In the genomic region with DNA sequence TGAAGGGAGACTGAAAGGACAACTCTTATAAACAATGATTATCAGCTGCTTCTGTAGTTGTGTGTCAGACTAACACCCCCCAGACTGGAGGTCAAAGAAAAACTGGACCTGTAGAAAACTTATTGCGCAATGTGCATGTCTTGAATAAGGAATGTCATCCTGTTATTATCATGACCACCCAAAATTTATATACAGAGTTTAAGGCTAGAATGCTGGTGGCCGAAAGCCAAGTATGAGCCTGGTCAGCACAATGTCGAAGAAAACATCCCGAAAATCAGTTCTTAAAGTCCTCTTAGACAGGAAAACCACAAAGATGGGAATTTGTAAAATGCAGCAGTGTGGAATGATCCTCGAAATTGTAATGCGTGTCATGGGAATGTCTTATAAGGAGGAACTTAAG, we compare ENCODE assay signal across 11 cellular contexts. TPM values are rescaled to one million over a fixed set of nuclear protein-coding genes. Genes with fewer than 3 reads are reported as not detected.
A peak's percentile ranks its signal among the peaks of the same experiment; 100 is the strongest.
DNase-seq lines count a peak whose midpoint lies in the region; ATAC-seq and TF ChIP-seq lines count a peak whose summit lies in the region.
"Had no signal": no experiment of that assay in that cellular context is flagged by ENCODE, and none has a peak within 500 bp of the region (broad histone marks: within the 10 kb centered on the region; RNA-seq: fewer than 3 reads in every experiment).

No MANE protein-coding gene starts in this region.

- POLR2A ChIA-PET in HCT116 (lab: Charles Lee) = no interaction called here

- no peaks in the 10 kb centered on the region for H3K27me3 Mint-ChIP-seq in stimulated activated naive B cell treated with anti-CD40 and anti-IgM and Interleukin-4, amounts not matched to agents 10 μg/mL and 1 μg/mL and 100 μg/mL, for 72 hours
- no peaks in the 10 kb centered on the region for H3K27me3 Mint-ChIP-seq in activated CD8-positive, alpha-beta memory T cell treated with anti-CD3 and anti-CD28 coated beads, Interleukin-2, amount 10 ng/mL, durations not matched to agents 7 days and 5 days

- no peaks in the 10 kb centered on the region for H4K20me1 ChIP-seq in HCT116 (ENCODE audit: insufficient read depth)

- H3K79me2 ChIP-seq in HCT116 (ENCODE audit: insufficient read depth, low read length) = no peaks in the 10 kb centered on the region

- no peak overlapping the region for H3K27ac ChIP-seq in HCT116 (ENCODE audit: low read depth, low read length)
- H3K27ac ChIP-seq: epithelial cell of prostate, suprapubic skin had no signal

- TF ChIP-seq RAD21 in HCT116 (IDR thresholded peaks at IDR 0.05; ENCODE audit: low read depth) = no peak

- peaks cover 76 to 87% of the 10 kb centered on the region in 2 donors for H3K36me3 Mint-ChIP-seq in stimulated activated naive B cell treated with anti-CD40 and anti-IgM and Interleukin-4, amounts not matched to agents 10 μg/mL and 1 μg/mL and 100 μg/mL, for 72 hours
- peaks cover 54% of the 10 kb centered on the region for H3K36me3 Mint-ChIP-seq in activated CD8-positive, alpha-beta memory T cell treated with anti-CD3 and anti-CD28 coated beads, Interleukin-2, amount 10 ng/mL, durations not matched to agents 7 days and 5 days

- H3K36me3 ChIP-seq in HCT116 (ENCODE audit: control insufficient read depth in 1 of 2, insufficient read depth in 2 of 2, low read length in 2 of 2) = no peaks in the 10 kb centered on the region
- H3K36me3 ChIP-seq: suprapubic skin had no signal

- no peak for TF ChIP-seq CTCF in HCT116 (IDR thresholded peaks at IDR 0.05 in 2 of 3, conservative IDR thresholded peaks at IDR 0.05 in 1 of 3; ENCODE audit: borderline replicate concordance in 1 of 3, insufficient read depth in 1 of 3, low read depth in 2 of 3, low read length in 2 of 3)
- no peak for TF ChIP-seq CTCF in astrocyte of the cerebellum (IDR thresholded peaks at IDR 0.05; ENCODE audit: low read depth, low read length, missing control alignments)

- H3K27ac Mint-ChIP-seq in stimulated activated naive B cell treated with anti-CD40 and anti-IgM and Interleukin-4, amounts not matched to agents 10 μg/mL and 1 μg/mL and 100 μg/mL, for 72 hours = peak overlapping the region; percentile 93
- no peak overlapping the region for H3K27ac Mint-ChIP-seq in activated CD8-positive, alpha-beta memory T cell treated with anti-CD3 and anti-CD28 coated beads, Interleukin-2, amount 10 ng/mL, durations not matched to agents 7 days and 5 days

- DNase-seq in HCT116 (ENCODE audit: low read depth, low spot score) (no peak), astrocyte of the cerebellum (ENCODE audit: low read depth) (peak; percentile 97), kidney glomerular epithelial cell (lab: John Stamatoyannopoulos, UW) (peak; percentile 92), NCI-H128 (lab: John Stamatoyannopoulos, UW; ENCODE audit: unreplicated experiment) (no peak), ecto neural progenitor cell (ENCODE audit: low spot score) (no peak), NCI-H2107 (lab: John Stamatoyannopoulos, UW) (no peak)
- no peak for DNase-seq in stimulated activated naive B cell treated with anti-CD40 and anti-IgM and Interleukin-4, amounts not matched to agents 10 μg/mL and 1 μg/mL and 100 μg/mL, for 72 hours
- DNase-seq in activated CD8-positive, alpha-beta memory T cell treated with anti-CD3 and anti-CD28 coated beads, Interleukin-2, amount 10 ng/mL, durations not matched to agents 7 days and 5 days = no peak

- H3K4me2 ChIP-seq in HCT116 (ENCODE audit: low read length) = no peak overlapping the region

- H3K4me1 Mint-ChIP-seq in stimulated activated naive B cell treated with anti-CD40 and anti-IgM and Interleukin-4, amounts not matched to agents 10 μg/mL and 1 μg/mL and 100 μg/mL, for 72 hours = peaks cover 50 to 85% of the 10 kb centered on the region in 2 donors
- H3K4me1 Mint-ChIP-seq in activated CD8-positive, alpha-beta memory T cell treated with anti-CD3 and anti-CD28 coated beads, Interleukin-2, amount 10 ng/mL, durations not matched to agents 7 days and 5 days = peaks cover 55% of the 10 kb centered on the region

- intact Hi-C loops in HCT116 (cut with micrococcal nuclease) = no loop called here

- H3K4me3 Mint-ChIP-seq in stimulated activated naive B cell treated with anti-CD40 and anti-IgM and Interleukin-4, amounts not matched to agents 10 μg/mL and 1 μg/mL and 100 μg/mL, for 72 hours = no peak overlapping the region
- H3K4me3 Mint-ChIP-seq in activated CD8-positive, alpha-beta memory T cell treated with anti-CD3 and anti-CD28 coated beads, Interleukin-2, amount 10 ng/mL, durations not matched to agents 7 days and 5 days = no peak overlapping the region

- H3K9me3 ChIP-seq in HCT116 (ENCODE audit: control insufficient read depth in 1 of 2, insufficient read depth in 1 of 2, low read depth in 1 of 2, low read length in 2 of 2) = no peaks in the 10 kb centered on the region
- H3K9me3 ChIP-seq: Peyer's patch, suprapubic skin had no signal

- no peak overlapping the region for H2AFZ ChIP-seq in HCT116 (ENCODE audit: low read depth, low read length, poor library complexity, severe bottlenecking)

- in situ Hi-C loops in astrocyte of the cerebellum (cut with HindIII; ENCODE audit: low sequenced_read_pairs) = loop anchor here (5.0 kb wide), 1 partner anchor 42 kb away; no protein-coding TSS in a partner anchor

- no TSS peak for BruUV-seq in HCT116 (replicated peaks; lab: Mats Ljungman, UMichigan)

- H3K9ac ChIP-seq in HCT116 (ENCODE audit: low read length) = no peak overlapping the region

- H3K4me1 ChIP-seq in HCT116 (ENCODE audit: control insufficient read depth in 1 of 2, insufficient read depth in 2 of 2, low read length in 2 of 2) = no peaks in the 10 kb centered on the region

- H3K27me3 ChIP-seq in HCT116 (ENCODE audit: insufficient read depth, low read length) = no peaks in the 10 kb centered on the region
- H3K27me3 ChIP-seq: Peyer's patch, suprapubic skin had no signal

- H3K4me3 ChIP-seq in HCT116 (replicated peaks in 1 of 2; ENCODE audit: low read depth in 1 of 2, low read length in 2 of 2) = no peak overlapping the region
- H3K4me3 ChIP-seq in astrocyte of the cerebellum (ENCODE audit: low read depth, low read length) = no peak overlapping the region
- H3K4me3 ChIP-seq: Peyer's patch, suprapubic skin had no signal

- peaks cover 1 to 3% of the 10 kb centered on the region in 2 donors for H3K9me3 Mint-ChIP-seq in stimulated activated naive B cell treated with anti-CD40 and anti-IgM and Interleukin-4, amounts not matched to agents 10 μg/mL and 1 μg/mL and 100 μg/mL, for 72 hours
- no peaks in the 10 kb centered on the region for H3K9me3 Mint-ChIP-seq in activated CD8-positive, alpha-beta memory T cell treated with anti-CD3 and anti-CD28 coated beads, Interleukin-2, amount 10 ng/mL, durations not matched to agents 7 days and 5 days (ENCODE audit: low read depth)

- TF ChIP-seq POLR2A in HCT116 (IDR thresholded peaks at IDR 0.05; ENCODE audit: borderline replicate concordance, extremely low read depth, insufficient read depth, insufficient read length) = no peak

- no peak for ATAC-seq in HCT116
- ATAC-seq in stimulated activated naive B cell treated with anti-CD40 and anti-IgM and Interleukin-4, amounts not matched to agents 10 μg/mL and 1 μg/mL and 100 μg/mL, for 72 hours (replicated peaks) = no peak
- no peak for ATAC-seq in activated CD8-positive, alpha-beta memory T cell treated with anti-CD3 and anti-CD28 coated beads, Interleukin-2, amount 10 ng/mL, durations not matched to agents 7 days and 5 days

- H3K9me2 ChIP-seq in HCT116 (ENCODE audit: insufficient read depth) = no peaks in the 10 kb centered on the region

- CTCF ChIA-PET in HCT116 (lab: Charles Lee) = no interaction called here
- CTCF ChIA-PET in activated CD8-positive, alpha-beta memory T cell treated with anti-CD3 and anti-CD28 coated beads, Interleukin-2, amount 10 ng/mL, durations not matched to agents 7 days and 5 days (lab: Charles Lee) = interaction anchor here (1.2 kb wide), 1 partner anchor 16 kb away, joined by 3 read pairs; no protein-coding TSS in a partner anchor

- RAD21 ChIA-PET in HCT116 (lab: Charles Lee; ENCODE audit: low non-redundant PET in 1 of 2, low total read pairs in 2 of 2, uncharacterized antibody in 2 of 2, unreplicated experiment in 2 of 2) = no interaction called here

TF ChIP-seq in HCT116, 20 proteins besides CTCF, POLR2A, EP300 and RAD21:
- TF ChIP-seq SP1 (IDR thresholded peaks at IDR 0.05; ENCODE audit: low read depth) (no peak), CEBPB (IDR thresholded peaks at IDR 0.05; ENCODE audit: low read depth) (peak; percentile 38; the same call in 1 of the 2 replicates), SRF (IDR thresholded peaks at IDR 0.05; ENCODE audit: low read depth) (no peak)
- TF ChIP-seq, protein P1, sequence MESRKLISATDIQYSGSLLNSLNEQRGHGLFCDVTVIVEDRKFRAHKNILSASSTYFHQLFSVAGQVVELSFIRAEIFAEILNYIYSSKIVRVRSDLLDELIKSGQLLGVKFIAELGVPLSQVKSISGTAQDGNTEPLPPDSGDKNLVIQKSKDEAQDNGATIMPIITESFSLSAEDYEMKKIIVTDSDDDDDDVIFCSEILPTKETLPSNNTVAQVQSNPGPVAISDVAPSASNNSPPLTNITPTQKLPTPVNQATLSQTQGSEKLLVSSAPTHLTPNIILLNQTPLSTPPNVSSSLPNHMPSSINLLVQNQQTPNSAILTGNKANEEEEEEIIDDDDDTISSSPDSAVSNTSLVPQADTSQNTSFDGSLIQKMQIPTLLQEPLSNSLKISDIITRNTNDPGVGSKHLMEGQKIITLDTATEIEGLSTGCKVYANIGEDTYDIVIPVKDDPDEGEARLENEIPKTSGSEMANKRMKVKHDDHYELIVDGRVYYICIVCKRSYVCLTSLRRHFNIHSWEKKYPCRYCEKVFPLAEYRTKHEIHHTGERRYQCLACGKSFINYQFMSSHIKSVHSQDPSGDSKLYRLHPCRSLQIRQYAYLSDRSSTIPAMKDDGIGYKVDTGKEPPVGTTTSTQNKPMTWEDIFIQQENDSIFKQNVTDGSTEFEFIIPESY (IDR thresholded peaks at IDR 0.05; ENCODE audit: extremely low read depth, insufficient replicate concordance, low read length) = no peak

RNA-seq across cellular contexts. Expression of a gene that starts 29.3 kb away (rescaled TPM):
- 3.9 TPM for total RNA-seq in HCT116 (2021; ENCODE audit: unreplicated experiment)
- 4.1 and 5.4 TPM in 2 replicates for polyA plus RNA-seq in HCT116 (2012)
- total RNA-seq in activated CD8-positive, alpha-beta memory T cell treated with anti-CD3 and anti-CD28 coated beads, Interleukin-2, amount 10 ng/mL, durations not matched to agents 7 days and 5 days = 10 to 100 TPM; 78.0 to 96.7 TPM

Comparison
In these comparisons a context has a peak if more than half of its experiments do, and no peak if none do; other contexts are left out.
1. DNase-seq: peak in astrocyte of the cerebellum (single experiment) and kidney glomerular epithelial cell (single experiment); none in HCT116 (single experiment), stimulated activated naive B cell treated with anti-CD40 and anti-IgM and Interleukin-4, amounts not matched to agents 10 μg/mL and 1 μg/mL and 100 μg/mL, for 72 hours (single experiment), NCI-H128 (single experiment), activated CD8-positive, alpha-beta memory T cell treated with anti-CD3 and anti-CD28 coated beads, Interleukin-2, amount 10 ng/mL, durations not matched to agents 7 days and 5 days (single experiment), ecto neural progenitor cell (single experiment) and NCI-H2107 (single experiment).
2. RNA of a gene that starts 29.3 kb away (total RNA-seq): 78.0 to 96.7 TPM in activated CD8-positive, alpha-beta memory T cell treated with anti-CD3 and anti-CD28 coated beads, Interleukin-2, amount 10 ng/mL, durations not matched to agents 7 days and 5 days; 3.9 TPM in HCT116 (single experiment); every median in the first group is over 10 times any median in the second.